Comparison of ENCODE assay signal across 16 cellular contexts in the genomic region with DNA sequence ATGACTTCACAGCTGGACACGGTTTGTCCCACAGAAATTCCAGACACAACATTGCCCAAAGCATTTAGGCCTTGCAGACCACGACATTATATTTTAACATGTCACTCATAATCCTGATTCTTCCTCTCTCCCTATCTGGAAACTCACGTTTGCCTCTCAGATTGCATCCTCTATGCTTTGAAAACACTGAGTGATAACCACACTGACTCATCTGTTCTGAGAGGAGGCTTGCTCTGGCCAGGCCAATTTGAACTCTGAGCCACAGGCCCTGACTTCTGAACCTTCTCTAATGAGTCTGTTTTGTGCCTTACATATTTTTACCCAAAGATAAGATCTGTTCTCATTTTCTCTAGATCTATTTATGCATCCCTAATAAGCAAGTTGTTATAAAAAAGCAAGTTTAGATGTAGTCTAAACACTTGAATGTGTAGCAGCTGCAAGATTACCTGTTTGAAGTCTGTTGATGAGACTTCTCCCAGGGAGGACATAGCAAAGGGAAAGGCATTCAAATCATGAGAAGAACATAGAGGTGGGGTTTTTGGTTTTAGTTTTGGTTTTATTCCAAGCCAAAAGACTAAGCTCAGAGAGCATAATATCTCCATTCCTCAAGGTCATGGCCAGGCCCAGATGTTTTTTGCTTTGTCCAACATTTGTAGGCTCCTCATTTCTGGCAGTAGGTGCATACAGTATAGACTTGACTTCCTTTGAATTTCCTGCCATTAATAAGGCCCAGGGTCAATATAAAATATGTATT.
DNase-seq lines count a peak whose midpoint lies in the region; ATAC-seq and TF ChIP-seq lines count a peak whose summit lies in the region.
"Had no signal": no experiment of that assay in that cellular context is flagged by ENCODE, and none has a peak within 500 bp of the region (broad histone marks: within the 10 kb centered on the region; RNA-seq: fewer than 3 reads in every experiment).

No MANE protein-coding gene starts in this region.

- no peak for ATAC-seq in HG02623 (IDR thresholded peaks at IDR 0.05; ENCODE audit: unreplicated experiment)
- ATAC-seq: activated CD4-positive, alpha-beta T cell treated with anti-CD3 and anti-CD28 coated beads for 36 hours; right cardiac atrium had no signal

- H3K27ac Mint-ChIP-seq in chondrocyte (ENCODE audit: unreplicated experiment): peak overlapping the region; percentile 8
- H3K27ac Mint-ChIP-seq: activated CD4-positive, alpha-beta T cell treated with anti-CD3 and anti-CD28 coated beads for 36 hours; activated naive CD8-positive, alpha-beta T cell treated with anti-CD3 and anti-CD28 coated beads for 36 hours; CD4-positive, alpha-beta memory T cell; naive B cell had no signal

- no peaks in the 10 kb centered on the region for H3K79me2 ChIP-seq in osteoblast (ENCODE audit: insufficient read depth, low read length)

- no peak overlapping the region for H2AFZ ChIP-seq in osteoblast (ENCODE audit: low read length)

- H3K36me3 Mint-ChIP-seq in chondrocyte (ENCODE audit: low read depth): no peaks in the 10 kb centered on the region
- H3K36me3 Mint-ChIP-seq: activated naive CD8-positive, alpha-beta T cell treated with anti-CD3 and anti-CD28 coated beads for 36 hours; CD4-positive, alpha-beta memory T cell; naive B cell had no signal

- H4K20me1 ChIP-seq in osteoblast (ENCODE audit: insufficient read depth, low read length): no peaks in the 10 kb centered on the region

- no peaks in the 10 kb centered on the region for H3K9me3 Mint-ChIP-seq in chondrocyte (ENCODE audit: low read depth)

- peaks cover 39% of the 10 kb centered on the region for H3K4me1 Mint-ChIP-seq in chondrocyte (ENCODE audit: low read depth)
- H3K4me1 Mint-ChIP-seq: activated CD4-positive, alpha-beta T cell treated with anti-CD3 and anti-CD28 coated beads for 36 hours; activated naive CD8-positive, alpha-beta T cell treated with anti-CD3 and anti-CD28 coated beads for 36 hours; CD4-positive, alpha-beta memory T cell; naive B cell had no signal

- H3K27me3 Mint-ChIP-seq in chondrocyte (ENCODE audit: low read depth): no peaks in the 10 kb centered on the region
- H3K27me3 Mint-ChIP-seq: activated CD4-positive, alpha-beta T cell treated with anti-CD3 and anti-CD28 coated beads for 36 hours; activated naive CD8-positive, alpha-beta T cell treated with anti-CD3 and anti-CD28 coated beads for 36 hours; CD4-positive, alpha-beta memory T cell had no signal

- no peaks in the 10 kb centered on the region for H3K9me3 ChIP-seq in osteoblast (ENCODE audit: low read depth, low read length)
- H3K9me3 ChIP-seq: stomach had no signal

- H3K27me3 ChIP-seq in osteoblast (ENCODE audit: insufficient read depth, low read length): no peaks in the 10 kb centered on the region
- H3K27me3 ChIP-seq: stomach had no signal

- TF ChIP-seq CTCF in chondrocyte (IDR thresholded peaks at IDR 0.05) (no peak), osteoblast (IDR thresholded peaks at IDR 0.05; ENCODE audit: extremely low read depth, low read depth, low read length) (no peak)

- H3K4me3 Mint-ChIP-seq in chondrocyte (ENCODE audit: unreplicated experiment): no peak overlapping the region
- H3K4me3 Mint-ChIP-seq: activated CD4-positive, alpha-beta T cell treated with anti-CD3 and anti-CD28 coated beads for 36 hours; activated naive CD8-positive, alpha-beta T cell treated with anti-CD3 and anti-CD28 coated beads for 36 hours; CD4-positive, alpha-beta memory T cell; naive B cell had no signal

- no peak overlapping the region for H3K4me3 ChIP-seq in osteoblast (ENCODE audit: insufficient read depth, low read length)
- H3K4me3 ChIP-seq: stomach had no signal

- no peaks in the 10 kb centered on the region for H3K36me3 ChIP-seq in osteoblast (ENCODE audit: insufficient read depth, low read length)
- H3K36me3 ChIP-seq: stomach had no signal

- peaks cover 67% of the 10 kb centered on the region for H3K4me1 ChIP-seq in osteoblast (ENCODE audit: insufficient read depth, low read length)

- peak; percentile 91 for DNase-seq in ELR (ENCODE audit: low read depth)
- DNase-seq in MV-4-11 (lab: John Stamatoyannopoulos, UW): peak; percentile 38
- no peak for DNase-seq in chondrocyte (ENCODE audit: low spot score)
- no peak for DNase-seq in osteoblast (ENCODE audit: insufficient read length, low spot score, missing footprints)
- no peak for DNase-seq in ecto neural progenitor cell (ENCODE audit: low spot score)
- DNase-seq in NCI-H1417 treated with DMSO at 0.1 percent for 48 hours (lab: John Stamatoyannopoulos, UW): no peak
- no peak for DNase-seq in NCI-H2107 treated with DMSO at 0.1 percent for 48 hours (lab: John Stamatoyannopoulos, UW; ENCODE audit: unreplicated experiment)
- DNase-seq: activated CD4-positive, alpha-beta T cell treated with anti-CD3 and anti-CD28 coated beads for 36 hours; activated naive CD8-positive, alpha-beta T cell treated with anti-CD3 and anti-CD28 coated beads for 36 hours; CD4-positive, alpha-beta memory T cell; cortex of kidney; naive B cell; NCI-H1048; right cardiac atrium; stomach had no signal

- peak overlapping the region; percentile 98 for H3K27ac ChIP-seq in osteoblast (ENCODE audit: low read depth, low read length)

- H3K4me2 ChIP-seq in osteoblast (ENCODE audit: insufficient read depth, low read length): peak overlapping the region; percentile 12

Comparison
In these comparisons a context has a peak if more than half of its experiments do, and no peak if none do; other contexts are left out.
1. DNase-seq: peak in ELR (single experiment) and MV-4-11 (single experiment); none in chondrocyte (single experiment), osteoblast (single experiment), ecto neural progenitor cell (single experiment), NCI-H1417 treated with DMSO at 0.1 percent for 48 hours (single experiment) and NCI-H2107 treated with DMSO at 0.1 percent for 48 hours (single experiment).